2 cellular contexts compared by ENCODE assay signal in genomic region chr15:37131639-37132038, GRCh38.
TF ChIP-seq lines count a peak whose summit lies in the region.

No MANE protein-coding gene starts in this region.

TF ChIP-seq in HCT116, 20 proteins besides CTCF, POLR2A, EP300 and RAD21:
- no peak for TF ChIP-seq ZNF274 (IDR thresholded peaks at IDR 0.05; ENCODE audit: low read depth, low read length)
- TF ChIP-seq CEBPB (IDR thresholded peaks at IDR 0.05; ENCODE audit: low read depth) = no peak
- TF ChIP-seq POLR2AphosphoS5 (IDR thresholded peaks at IDR 0.05; ENCODE audit: low read depth, low read length) = no peak
- TF ChIP-seq TCF7L2 (IDR thresholded peaks at IDR 0.05; ENCODE audit: borderline replicate concordance, extremely low read depth, insufficient read depth, insufficient read length) = no peak
- no peak for TF ChIP-seq ELF1 (IDR thresholded peaks at IDR 0.05; ENCODE audit: borderline replicate concordance, low read depth)
- no peak for TF ChIP-seq CBX3 (IDR thresholded peaks at IDR 0.05; ENCODE audit: low read depth)
- TF ChIP-seq ZBTB33 (IDR thresholded peaks at IDR 0.05; ENCODE audit: extremely low read depth, insufficient replicate concordance, low read length) = no peak
- TF ChIP-seq SP1 (IDR thresholded peaks at IDR 0.05; ENCODE audit: low read depth) = no peak
- no peak for TF ChIP-seq FOSL1 (IDR thresholded peaks at IDR 0.05; ENCODE audit: low read depth)
- TF ChIP-seq EGR1 (IDR thresholded peaks at IDR 0.05; ENCODE audit: low read depth) = no peak
- no peak for TF ChIP-seq JUND (IDR thresholded peaks at IDR 0.05)
- no peak for TF ChIP-seq YY1 (IDR thresholded peaks at IDR 0.05; ENCODE audit: extremely low read depth, insufficient replicate concordance, low read depth, low read length)
- TF ChIP-seq SRF (IDR thresholded peaks at IDR 0.05; ENCODE audit: low read depth) = no peak
- TF ChIP-seq ZFX (IDR thresholded peaks at IDR 0.05) = no peak
- TF ChIP-seq ATF3 (IDR thresholded peaks at IDR 0.05) = no peak
- TF ChIP-seq SIN3A (IDR thresholded peaks at IDR 0.05; ENCODE audit: low read depth) = no peak
TF ChIP-seq in HCT116: peak in this region for 0.

TF ChIP-seq in K562, 482 proteins besides CTCF, POLR2A, EP300 and RAD21:
- TF ChIP-seq POLR2AphosphoS2 (IDR thresholded peaks at IDR 0.05; ENCODE audit: low read length) = no peak
- no peak for TF ChIP-seq CLOCK (CRISPR knock-in tag; IDR thresholded peaks at IDR 0.05; ENCODE audit: borderline replicate concordance)
- TF ChIP-seq CHD2 (IDR thresholded peaks at IDR 0.05; ENCODE audit: low read depth, low read length) = no peak
- no peak for TF ChIP-seq TRIM28 (IDR thresholded peaks at IDR 0.05)
- no peak for TF ChIP-seq ZNF384 (IDR thresholded peaks at IDR 0.05; ENCODE audit: low read depth, low read length)
